8 cellular contexts compared by ENCODE assay signal in the genomic region with DNA sequence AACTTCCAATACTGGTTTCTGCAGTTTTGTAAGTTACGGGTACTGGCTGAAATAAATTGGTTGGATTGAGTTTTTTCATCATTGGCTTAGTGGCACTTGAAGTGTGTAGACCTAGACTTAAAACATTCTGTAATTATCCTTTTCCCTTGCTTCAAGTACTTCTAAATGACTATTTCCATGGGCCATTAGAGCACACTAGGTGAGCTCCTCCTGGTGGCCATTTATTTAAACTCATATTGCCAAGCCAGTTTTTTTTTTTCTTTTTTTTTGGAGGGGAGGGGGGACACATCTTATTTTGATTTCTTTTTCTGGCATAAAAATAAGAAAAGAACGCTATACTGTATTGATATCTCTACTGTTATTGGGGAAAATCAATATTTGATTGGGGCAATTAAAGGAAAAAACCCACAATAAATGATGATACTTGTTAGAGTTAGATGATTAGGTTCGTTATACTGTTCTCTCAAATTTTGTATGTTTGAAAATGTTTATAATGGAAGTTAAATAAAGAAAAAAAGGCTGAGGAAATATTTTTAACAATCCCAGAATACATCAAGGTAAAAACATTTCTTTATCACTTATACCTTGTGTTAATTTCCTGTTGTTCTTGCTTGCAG.
DNase-seq lines count a peak whose midpoint lies in the region; ATAC-seq and TF ChIP-seq lines count a peak whose summit lies in the region.

No MANE protein-coding gene starts in this region.

- H3K27ac Mint-ChIP-seq in nephron = peak overlapping the region in 1 of 3 experiments; percentile 29
- H3K27ac Mint-ChIP-seq in activated T-cell treated with anti-CD3 and anti-CD28 coated beads, Interleukin-2, amount 50 U/mL, for 72 hours = no peak overlapping the region

- no peak overlapping the region for H3K4me2 ChIP-seq in OCI-LY1 (ENCODE audit: low read length)

- TF ChIP-seq CTCF in OCI-LY1 (IDR thresholded peaks at IDR 0.05; ENCODE audit: low read length) (peak; percentile 58), dorsolateral prefrontal cortex (IDR thresholded peaks at IDR 0.05 in 54 of 56, conservative IDR thresholded peaks at IDR 0.05 in 2 of 56; ENCODE audit: low read depth in 1 of 56, partially characterized antibody in 56 of 56) (peak; percentile 31 to 72 (median 55)), nephron (IDR thresholded peaks at IDR 0.05; ENCODE audit: unreplicated experiment in 3 of 3) (peak; percentile 53 to 65 (median 57))

- no peaks in the 10 kb centered on the region for H3K4me1 Mint-ChIP-seq in nephron
- H3K4me1 Mint-ChIP-seq in activated T-cell treated with anti-CD3 and anti-CD28 coated beads, Interleukin-2, amount 50 U/mL, for 72 hours (ENCODE audit: low read depth) = peaks cover 10% of the 10 kb centered on the region

- 71 to 83% methylated on average over 3 of the region's 3 CpGs for WGBS in aorta, 2 donors

- peak; percentile 58 for DNase-seq in EH (ENCODE audit: low read depth)
- peak; percentile 88 for DNase-seq in HT-29 (ENCODE audit: low spot score)
- no peak for DNase-seq in dorsolateral prefrontal cortex
- no peak for DNase-seq in activated T-cell treated with anti-CD3 and anti-CD28 coated beads, Interleukin-2, amount 50 U/mL, for 72 hours
- DNase-seq in aorta = no peak

- intact Hi-C loops in dorsolateral prefrontal cortex (cut with DNase I) (no loop called here), aorta (cut with DNase I) (loop anchor here in 1 of 2 donors (2.0 kb wide), 1 partner anchor 82 kb away; a partner anchor contains a TSS)

- no peak overlapping the region for H2AFZ ChIP-seq in OCI-LY1 (ENCODE audit: low read length)

- H3K27me3 ChIP-seq in OCI-LY1 (ENCODE audit: insufficient read depth, low read length) (no peaks in the 10 kb centered on the region), dorsolateral prefrontal cortex (no peaks in the 10 kb centered on the region), aorta (ENCODE audit: control insufficient read depth in 1 of 2, insufficient read depth in 2 of 2, low read length in 1 of 2) (no peaks in the 10 kb centered on the region)

- H3K4me3 ChIP-seq in OCI-LY1 (ENCODE audit: low read depth, low read length, poor library complexity, severe bottlenecking) = no peak overlapping the region
- no peak overlapping the region for H3K4me3 ChIP-seq in dorsolateral prefrontal cortex
- no peak overlapping the region for H3K4me3 ChIP-seq in aorta (ENCODE audit: low read length in 2 of 2)

- no peaks in the 10 kb centered on the region for H3K9me2 ChIP-seq in OCI-LY1 (ENCODE audit: low read depth, low read length)

- no peaks in the 10 kb centered on the region for H3K79me2 ChIP-seq in OCI-LY1 (ENCODE audit: insufficient read depth, low read length)

- no peaks in the 10 kb centered on the region for H3K4me1 ChIP-seq in OCI-LY1 (ENCODE audit: insufficient read depth, low read length, severe bottlenecking)
- H3K4me1 ChIP-seq in aorta (ENCODE audit: control insufficient read depth in 1 of 2, insufficient read depth in 2 of 2, low read length in 2 of 2) = no peaks in the 10 kb centered on the region

- H3K36me3 Mint-ChIP-seq in nephron (ENCODE audit: low read depth) = peaks cover 57% of the 10 kb centered on the region
- H3K36me3 Mint-ChIP-seq in activated T-cell treated with anti-CD3 and anti-CD28 coated beads, Interleukin-2, amount 50 U/mL, for 72 hours (ENCODE audit: insufficient read depth in 2 of 2) = peaks cover 0 to 7% of the 10 kb centered on the region in 2 donors

- H4K20me1 ChIP-seq in OCI-LY1 (ENCODE audit: insufficient read depth, low read length) = no peaks in the 10 kb centered on the region

- H3K9me3 ChIP-seq in OCI-LY1 (ENCODE audit: low read length) = no peaks in the 10 kb centered on the region
- no peaks in the 10 kb centered on the region for H3K9me3 ChIP-seq in aorta (ENCODE audit: control insufficient read depth, low read length)

- ATAC-seq in activated T-cell treated with anti-CD3 and anti-CD28 coated beads, Interleukin-2, amount 50 U/mL, for 72 hours (replicated peaks in 1 of 2) = no peak
- ATAC-seq in aorta (ENCODE audit: low FRiP score) (no peak), GM18873 (IDR thresholded peaks at IDR 0.05; ENCODE audit: low FRiP score, unreplicated experiment) (no peak)

- H3K36me3 ChIP-seq in OCI-LY1 (ENCODE audit: insufficient read depth, low read length) (peaks cover 2% of the 10 kb centered on the region; the same call in 1 of the 2 replicates), aorta (ENCODE audit: control insufficient read depth in 1 of 2, insufficient read depth in 2 of 2, low read length in 1 of 2) (no peaks in the 10 kb centered on the region)

- no peaks in the 10 kb centered on the region for H3K27me3 Mint-ChIP-seq in nephron (ENCODE audit: low read depth)
- H3K27me3 Mint-ChIP-seq in activated T-cell treated with anti-CD3 and anti-CD28 coated beads, Interleukin-2, amount 50 U/mL, for 72 hours (ENCODE audit: low read depth) = no peaks in the 10 kb centered on the region

- no peak overlapping the region for H3K4me3 Mint-ChIP-seq in nephron
- H3K4me3 Mint-ChIP-seq in activated T-cell treated with anti-CD3 and anti-CD28 coated beads, Interleukin-2, amount 50 U/mL, for 72 hours = no peak overlapping the region

- H3F3A ChIP-seq in OCI-LY1 (ENCODE audit: insufficient read depth, low read length) = no peaks in the 10 kb centered on the region

- H3K27ac ChIP-seq in OCI-LY1 (ENCODE audit: low read depth, low read length, poor library complexity, severe bottlenecking) (no peak overlapping the region), dorsolateral prefrontal cortex (no peak overlapping the region), aorta (ENCODE audit: low read depth in 1 of 2, low read length in 2 of 2) (no peak overlapping the region)

- no peaks in the 10 kb centered on the region for H3K9me3 Mint-ChIP-seq in nephron
- no peaks in the 10 kb centered on the region for H3K9me3 Mint-ChIP-seq in activated T-cell treated with anti-CD3 and anti-CD28 coated beads, Interleukin-2, amount 50 U/mL, for 72 hours

- no peak overlapping the region for H3K9ac ChIP-seq in OCI-LY1 (ENCODE audit: low read length)

Comparison
In these comparisons a context has a peak if more than half of its experiments do, and no peak if none do; other contexts are left out.
1. DNase-seq: peak in EH (single experiment) and HT-29 (single experiment); none in dorsolateral prefrontal cortex (0 of 10), activated T-cell treated with anti-CD3 and anti-CD28 coated beads, Interleukin-2, amount 50 U/mL, for 72 hours (0 of 2) and aorta (0 of 2).
2. Peak in every context shown above with its lines, with median percentiles within 50 percentile points of each other: CTCF ChIP-seq.